1 cellular context compared by ENCODE assay signal in genomic region chr9:35096035-35096849, GRCh38.
A peak's percentile ranks its signal among the peaks of the same experiment; 100 is the strongest.
TF ChIP-seq lines count a peak whose summit lies in the region.

Gene PIGO (minus strand): TSS chr9:35096591. CDS start chr9:35095565, 1,026 bp downstream.

TF ChIP-seq in HepG2, 621 proteins besides CTCF, POLR2A, EP300 and RAD21 (continued from another document and continues in another):
- TF ChIP-seq FOXA1 (IDR thresholded peaks at IDR 0.05): no peak
- no peak for TF ChIP-seq FOXA1 (CRISPR knock-in tag; IDR thresholded peaks at IDR 0.05)
- TF ChIP-seq ATRX (CRISPR knock-in tag; IDR thresholded peaks at IDR 0.05; ENCODE audit: borderline replicate concordance): no peak
- TF ChIP-seq, protein P1, sequence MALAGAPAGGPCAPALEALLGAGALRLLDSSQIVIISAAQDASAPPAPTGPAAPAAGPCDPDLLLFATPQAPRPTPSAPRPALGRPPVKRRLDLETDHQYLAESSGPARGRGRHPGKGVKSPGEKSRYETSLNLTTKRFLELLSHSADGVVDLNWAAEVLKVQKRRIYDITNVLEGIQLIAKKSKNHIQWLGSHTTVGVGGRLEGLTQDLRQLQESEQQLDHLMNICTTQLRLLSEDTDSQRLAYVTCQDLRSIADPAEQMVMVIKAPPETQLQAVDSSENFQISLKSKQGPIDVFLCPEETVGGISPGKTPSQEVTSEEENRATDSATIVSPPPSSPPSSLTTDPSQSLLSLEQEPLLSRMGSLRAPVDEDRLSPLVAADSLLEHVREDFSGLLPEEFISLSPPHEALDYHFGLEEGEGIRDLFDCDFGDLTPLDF (CRISPR knock-in tag; IDR thresholded peaks at IDR 0.05): no peak; the same call in 1 of the 2 replicates
- TF ChIP-seq MAF1 (CRISPR knock-in tag; IDR thresholded peaks at IDR 0.05; ENCODE audit: borderline replicate concordance): no peak
- TF ChIP-seq HHEX (CRISPR knock-in tag; IDR thresholded peaks at IDR 0.05): no peak
- no peak for TF ChIP-seq NFIB (CRISPR knock-in tag; IDR thresholded peaks at IDR 0.05; ENCODE audit: borderline replicate concordance)
- TF ChIP-seq SP1 (IDR thresholded peaks at IDR 0.05): no peak
- peak; percentile 74 for TF ChIP-seq SP1 (CRISPR knock-in tag; IDR thresholded peaks at IDR 0.05)
- TF ChIP-seq KLF13 (CRISPR knock-in tag; IDR thresholded peaks at IDR 0.05): no peak
- peak; percentile 91; the same call in 1 of the 2 replicates for TF ChIP-seq ARNT2 (CRISPR knock-in tag; IDR thresholded peaks at IDR 0.05; ENCODE audit: low read depth)
- TF ChIP-seq ZNF615 (CRISPR knock-in tag; IDR thresholded peaks at IDR 0.05; ENCODE audit: borderline replicate concordance): 0 out of 2 replicates have a peak, but pooled peaks have one; percentile 32
- peak; percentile 98 for TF ChIP-seq PHF20 (CRISPR knock-in tag; IDR thresholded peaks at IDR 0.05)
- peak; percentile 52; the same call in 1 of the 2 replicates for TF ChIP-seq GATAD2A (CRISPR knock-in tag; IDR thresholded peaks at IDR 0.05)
- TF ChIP-seq, protein P2, sequence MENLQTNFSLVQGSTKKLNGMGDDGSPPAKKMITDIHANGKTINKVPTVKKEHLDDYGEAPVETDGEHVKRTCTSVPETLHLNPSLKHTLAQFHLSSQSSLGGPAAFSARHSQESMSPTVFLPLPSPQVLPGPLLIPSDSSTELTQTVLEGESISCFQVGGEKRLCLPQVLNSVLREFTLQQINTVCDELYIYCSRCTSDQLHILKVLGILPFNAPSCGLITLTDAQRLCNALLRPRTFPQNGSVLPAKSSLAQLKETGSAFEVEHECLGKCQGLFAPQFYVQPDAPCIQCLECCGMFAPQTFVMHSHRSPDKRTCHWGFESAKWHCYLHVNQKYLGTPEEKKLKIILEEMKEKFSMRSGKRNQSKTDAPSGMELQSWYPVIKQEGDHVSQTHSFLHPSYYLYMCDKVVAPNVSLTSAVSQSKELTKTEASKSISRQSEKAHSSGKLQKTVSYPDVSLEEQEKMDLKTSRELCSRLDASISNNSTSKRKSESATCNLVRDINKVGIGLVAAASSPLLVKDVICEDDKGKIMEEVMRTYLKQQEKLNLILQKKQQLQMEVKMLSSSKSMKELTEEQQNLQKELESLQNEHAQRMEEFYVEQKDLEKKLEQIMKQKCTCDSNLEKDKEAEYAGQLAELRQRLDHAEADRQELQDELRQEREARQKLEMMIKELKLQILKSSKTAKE (CRISPR knock-in tag; IDR thresholded peaks at IDR 0.05; ENCODE audit: borderline replicate concordance): 0 out of 2 replicates have a peak, but pooled peaks have one; percentile 42
- TF ChIP-seq YEATS2 (CRISPR knock-in tag; IDR thresholded peaks at IDR 0.05; ENCODE audit: borderline replicate concordance): peak; percentile 94
- peak; percentile 87 for TF ChIP-seq CBFB (CRISPR knock-in tag; IDR thresholded peaks at IDR 0.05)
- TF ChIP-seq ZNF773 (CRISPR knock-in tag; IDR thresholded peaks at IDR 0.05; ENCODE audit: borderline replicate concordance): peak; percentile 50
- peak; percentile 100 for TF ChIP-seq YEATS4 (CRISPR knock-in tag; IDR thresholded peaks at IDR 0.05; ENCODE audit: borderline replicate concordance)
- no peak for TF ChIP-seq MIER2 (CRISPR knock-in tag; IDR thresholded peaks at IDR 0.05)
- no peak for TF ChIP-seq PRDM15 (CRISPR knock-in tag; IDR thresholded peaks at IDR 0.05)
- peak; percentile 89; the same call in 1 of the 2 replicates for TF ChIP-seq SMAD3 (CRISPR knock-in tag; IDR thresholded peaks at IDR 0.05)
- TF ChIP-seq NR1H2 (CRISPR knock-in tag; IDR thresholded peaks at IDR 0.05; ENCODE audit: borderline replicate concordance, low read depth): no peak
- no peak for TF ChIP-seq PCBP2 (optimal IDR thresholded peaks at IDR 0.05; ENCODE audit: low read depth, low read length, poor library complexity, severe bottlenecking)
- TF ChIP-seq CAMTA2 (CRISPR knock-in tag; IDR thresholded peaks at IDR 0.05; ENCODE audit: borderline replicate concordance): peak; percentile 50; the same call in 1 of the 2 replicates
- peak; percentile 97 for TF ChIP-seq ASH2L (IDR thresholded peaks at IDR 0.05; ENCODE audit: insufficient read length, low read depth, low read length)
- TF ChIP-seq, protein P3, sequence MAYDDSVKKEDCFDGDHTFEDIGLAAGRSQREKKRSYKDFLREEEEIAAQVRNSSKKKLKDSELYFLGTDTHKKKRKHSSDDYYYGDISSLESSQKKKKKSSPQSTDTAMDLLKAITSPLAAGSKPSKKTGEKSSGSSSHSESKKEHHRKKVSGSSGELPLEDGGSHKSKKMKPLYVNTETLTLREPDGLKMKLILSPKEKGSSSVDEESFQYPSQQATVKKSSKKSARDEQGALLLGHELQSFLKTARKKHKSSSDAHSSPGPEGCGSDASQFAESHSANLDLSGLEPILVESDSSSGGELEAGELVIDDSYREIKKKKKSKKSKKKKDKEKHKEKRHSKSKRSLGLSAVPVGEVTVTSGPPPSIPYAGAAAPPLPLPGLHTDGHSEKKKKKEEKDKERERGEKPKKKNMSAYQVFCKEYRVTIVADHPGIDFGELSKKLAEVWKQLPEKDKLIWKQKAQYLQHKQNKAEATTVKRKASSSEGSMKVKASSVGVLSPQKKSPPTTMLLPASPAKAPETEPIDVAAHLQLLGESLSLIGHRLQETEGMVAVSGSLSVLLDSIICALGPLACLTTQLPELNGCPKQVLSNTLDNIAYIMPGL (CRISPR knock-in tag; IDR thresholded peaks at IDR 0.05; ENCODE audit: borderline replicate concordance in 1 of 2, low read depth in 1 of 2): peak; percentile 98 to 99
- no peak for TF ChIP-seq TRIM24 (CRISPR knock-in tag; IDR thresholded peaks at IDR 0.05)
- peak; percentile 89 for TF ChIP-seq RXRA (CRISPR knock-in tag; IDR thresholded peaks at IDR 0.05)
- TF ChIP-seq HINFP (CRISPR knock-in tag; IDR thresholded peaks at IDR 0.05; ENCODE audit: low read depth): peak; percentile 91; the same call in 1 of the 2 replicates
- TF ChIP-seq KLF16 (CRISPR knock-in tag; IDR thresholded peaks at IDR 0.05): peak in 1 of 2 experiments; percentile 91; a peak in 2 of 4 replicates
- TF ChIP-seq RXRB (CRISPR knock-in tag; IDR thresholded peaks at IDR 0.05; ENCODE audit: borderline replicate concordance): peak; percentile 47; the same call in 1 of the 2 replicates
- no peak for TF ChIP-seq ZNF720 (CRISPR knock-in tag; IDR thresholded peaks at IDR 0.05)
- peak; percentile 78; the same call in 1 of the 2 replicates for TF ChIP-seq ZSCAN9 (CRISPR knock-in tag; IDR thresholded peaks at IDR 0.05; ENCODE audit: borderline replicate concordance)
- TF ChIP-seq, protein P4, sequence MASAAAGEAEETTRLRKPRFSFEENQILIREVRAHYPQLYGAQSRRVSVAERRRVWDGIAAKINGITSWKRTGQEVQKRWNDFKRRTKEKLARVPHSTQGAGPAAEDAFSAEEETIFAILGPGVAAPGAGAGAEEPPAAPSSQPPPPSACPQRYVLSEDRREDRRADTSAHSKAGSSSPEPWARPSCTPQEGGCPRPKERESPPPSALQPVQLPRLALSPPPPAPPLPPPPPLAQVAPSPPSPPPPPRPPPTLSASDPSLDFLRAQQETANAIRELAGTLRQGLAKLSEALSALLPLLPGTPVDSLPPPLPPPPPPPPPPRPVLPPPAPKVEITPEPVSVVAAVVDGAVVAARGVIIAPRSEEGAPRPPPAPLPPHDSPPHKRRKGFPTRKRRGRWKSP (CRISPR knock-in tag; IDR thresholded peaks at IDR 0.05): 0 out of 2 replicates have a peak, but pooled peaks have one; percentile 73
- TF ChIP-seq YY1 (IDR thresholded peaks at IDR 0.05; ENCODE audit: insufficient read depth, insufficient replicate concordance, low read depth, low read length): peak; percentile 85
- TF ChIP-seq ARNT (IDR thresholded peaks at IDR 0.05): no peak
- peak; percentile 91 for TF ChIP-seq SALL2 (CRISPR knock-in tag; IDR thresholded peaks at IDR 0.05)
- peak; percentile 81; the same call in 1 of the 2 replicates for TF ChIP-seq ZNF580 (CRISPR knock-in tag; IDR thresholded peaks at IDR 0.05; ENCODE audit: borderline replicate concordance, low read depth)
- TF ChIP-seq, protein P5, sequence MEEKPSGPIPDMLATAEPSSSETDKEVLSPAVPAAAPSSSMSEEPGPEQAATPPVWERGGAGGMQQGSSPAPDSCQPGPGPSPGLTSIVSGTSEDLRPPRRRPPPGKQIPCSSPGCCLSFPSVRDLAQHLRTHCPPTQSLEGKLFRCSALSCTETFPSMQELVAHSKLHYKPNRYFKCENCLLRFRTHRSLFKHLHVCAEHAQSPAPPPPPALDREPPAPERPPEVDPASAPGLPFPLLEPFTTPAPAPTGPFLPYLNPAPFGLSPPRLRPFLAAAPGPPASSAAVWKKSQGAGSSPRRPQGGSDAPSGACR (CRISPR knock-in tag; IDR thresholded peaks at IDR 0.05): peak; percentile 90; the same call in 1 of the 2 replicates
- TF ChIP-seq FIP1L1 (IDR thresholded peaks at IDR 0.05; ENCODE audit: borderline replicate concordance, insufficient read depth, low read depth, low read length): no peak
- TF ChIP-seq, protein P6, sequence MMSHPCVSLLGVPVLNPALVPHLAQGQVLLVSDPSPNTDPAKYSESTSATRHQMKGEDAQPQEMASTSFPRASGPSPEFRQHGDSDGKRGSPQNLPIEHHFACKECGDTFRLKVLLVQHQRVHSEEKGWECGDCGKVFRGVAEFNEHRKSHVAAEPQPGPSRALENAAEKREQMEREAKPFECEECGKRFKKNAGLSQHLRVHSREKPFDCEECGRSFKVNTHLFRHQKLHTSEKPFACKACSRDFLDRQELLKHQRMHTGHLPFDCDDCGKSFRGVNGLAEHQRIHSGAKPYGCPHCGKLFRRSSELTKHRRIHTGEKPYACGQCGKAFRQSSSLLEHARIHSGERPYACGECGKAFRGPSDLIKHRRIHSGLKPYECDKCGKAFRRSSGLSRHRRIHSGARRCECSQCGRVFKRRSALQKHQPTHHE (CRISPR knock-in tag; IDR thresholded peaks at IDR 0.05; ENCODE audit: borderline replicate concordance): no peak; the same call in 1 of the 2 replicates
- TF ChIP-seq ZNF766 (CRISPR knock-in tag; IDR thresholded peaks at IDR 0.05; ENCODE audit: borderline replicate concordance): no peak
- TF ChIP-seq, protein P7, sequence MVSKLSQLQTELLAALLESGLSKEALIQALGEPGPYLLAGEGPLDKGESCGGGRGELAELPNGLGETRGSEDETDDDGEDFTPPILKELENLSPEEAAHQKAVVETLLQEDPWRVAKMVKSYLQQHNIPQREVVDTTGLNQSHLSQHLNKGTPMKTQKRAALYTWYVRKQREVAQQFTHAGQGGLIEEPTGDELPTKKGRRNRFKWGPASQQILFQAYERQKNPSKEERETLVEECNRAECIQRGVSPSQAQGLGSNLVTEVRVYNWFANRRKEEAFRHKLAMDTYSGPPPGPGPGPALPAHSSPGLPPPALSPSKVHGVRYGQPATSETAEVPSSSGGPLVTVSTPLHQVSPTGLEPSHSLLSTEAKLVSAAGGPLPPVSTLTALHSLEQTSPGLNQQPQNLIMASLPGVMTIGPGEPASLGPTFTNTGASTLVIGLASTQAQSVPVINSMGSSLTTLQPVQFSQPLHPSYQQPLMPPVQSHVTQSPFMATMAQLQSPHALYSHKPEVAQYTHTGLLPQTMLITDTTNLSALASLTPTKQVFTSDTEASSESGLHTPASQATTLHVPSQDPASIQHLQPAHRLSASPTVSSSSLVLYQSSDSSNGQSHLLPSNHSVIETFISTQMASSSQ (IDR thresholded peaks at IDR 0.05; ENCODE audit: low read depth): no peak
- TF ChIP-seq, protein P7 (CRISPR knock-in tag; IDR thresholded peaks at IDR 0.05; ENCODE audit: borderline replicate concordance): peak; percentile 82
- TF ChIP-seq HDAC1 (CRISPR knock-in tag; IDR thresholded peaks at IDR 0.05): peak; percentile 95
- peak; percentile 68; the same call in 1 of the 2 replicates for TF ChIP-seq ZNF703 (CRISPR knock-in tag; IDR thresholded peaks at IDR 0.05; ENCODE audit: borderline replicate concordance)
